ENCODE assay signal across 9 cellular contexts in the genomic region with DNA sequence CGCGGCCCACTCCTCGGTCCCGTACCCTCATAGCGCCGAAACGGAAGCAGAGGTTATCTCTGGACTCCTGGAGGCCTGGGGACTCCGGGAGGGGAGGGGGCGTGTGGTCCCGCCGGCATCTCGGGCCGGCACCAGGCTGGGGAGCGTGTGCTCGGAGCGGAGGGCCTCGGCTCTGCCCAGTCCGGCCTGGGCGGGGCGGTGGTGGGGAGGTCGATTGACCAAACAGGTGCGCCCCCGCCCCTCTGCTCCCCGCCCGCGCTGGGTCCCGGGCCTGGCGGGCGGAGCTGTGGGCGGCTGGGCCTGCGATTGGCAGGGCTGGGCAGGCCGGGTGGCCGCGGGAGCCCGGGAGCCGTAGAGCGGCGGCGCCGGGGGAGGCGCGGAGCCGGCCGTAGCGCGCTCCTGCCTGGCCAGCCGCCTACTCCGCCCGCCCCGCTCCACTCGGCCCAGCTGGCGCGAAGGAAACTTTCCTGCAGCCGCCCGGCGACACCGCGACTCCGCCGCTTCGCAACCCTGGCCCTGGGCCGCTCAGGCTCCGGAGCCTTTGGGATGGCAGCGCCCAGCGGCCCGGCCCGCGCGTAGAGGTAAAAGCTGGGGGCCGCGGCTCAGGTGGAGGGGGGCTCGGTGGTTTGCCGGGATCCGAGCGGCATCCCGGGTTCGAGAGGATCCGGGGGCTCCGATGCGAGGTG. TPM values are rescaled to one million over a fixed set of nuclear protein-coding genes. Genes with fewer than 3 reads are reported as not detected.
DNase-seq lines count a peak whose midpoint lies in the region; ATAC-seq and TF ChIP-seq lines count a peak whose summit lies in the region.
"Had no signal": no experiment of that assay in that cellular context is flagged by ENCODE, and none has a peak within 500 bp of the region (broad histone marks: within the 10 kb centered on the region; RNA-seq: fewer than 3 reads in every experiment).

No MANE protein-coding gene starts in this region.

- peak overlapping the region; percentile 94 for H3K4me2 ChIP-seq in mesenchymal stem cell (ENCODE audit: low read length, poor library complexity, severe bottlenecking)

- no peak overlapping the region for H2AK5ac ChIP-seq in mesenchymal stem cell (ENCODE audit: low read length, severe bottlenecking)

- DNase-seq in AG08395 (ENCODE audit: low spot score) (peak; percentile 70), mesenchymal stem cell (peak; percentile 57), vagina (ENCODE audit: extremely low spot score in 2 of 2) (no peak)
- no peak for DNase-seq in effector memory CD4-positive, alpha-beta T cell

- no peak overlapping the region for H3K14ac ChIP-seq in mesenchymal stem cell (ENCODE audit: low read length in 2 of 2)

- no peak overlapping the region for H2AFZ ChIP-seq in mesenchymal stem cell (ENCODE audit: low read depth, low read length)

- H3K9ac ChIP-seq in mesenchymal stem cell (ENCODE audit: low read length), result peak overlapping the region; percentile 38

- WGBS in ectodermal cell, 2 experiments, result 0 to 1% methylated on average over 80 of the region's 80 CpGs
- WGBS in mesenchymal stem cell, result 1% methylated on average over 38 of the region's 80 CpGs

- peak in 1 of 2 donors; percentile 31 for TF ChIP-seq POLR2A in vagina (IDR thresholded peaks at IDR 0.05)

- no peak overlapping the region for H3K23ac ChIP-seq in mesenchymal stem cell (ENCODE audit: low read length in 2 of 2)

- peak overlapping the region; percentile 84 for H2BK15ac ChIP-seq in mesenchymal stem cell (ENCODE audit: low read depth, poor library complexity, severe bottlenecking)

- H3K4me1 ChIP-seq in ectodermal cell (ENCODE audit: control insufficient read depth, insufficient read depth, low read length) (peaks cover 8% of the 10 kb centered on the region), mesenchymal stem cell (ENCODE audit: control insufficient read depth, insufficient read depth, low read depth, low read length) (peaks cover 23% of the 10 kb centered on the region), vagina (peaks cover 43% of the 10 kb centered on the region)
- peaks cover 2% of the 10 kb centered on the region for H3K4me1 ChIP-seq in effector memory CD4-positive, alpha-beta T cell (ENCODE audit: control insufficient read depth, insufficient read depth, low read length, poor library complexity, severe bottlenecking)

- intact Hi-C loops in vagina (cut with DNase I), result no loop called here

- H3K4me3 ChIP-seq in ectodermal cell (ENCODE audit: insufficient read depth, low read depth, low read length) (peak overlapping the region; percentile 75), mesenchymal stem cell (ENCODE audit: insufficient read depth in 1 of 2, low read depth in 1 of 2, low read length in 2 of 2) (peak overlapping the region; percentile 62 to 64), vagina (peak overlapping the region; percentile 55 to 59)
- no peak overlapping the region for H3K4me3 ChIP-seq in effector memory CD4-positive, alpha-beta T cell (ENCODE audit: insufficient read depth, low read depth, low read length, poor library complexity, severe bottlenecking)
- H3K4me3 ChIP-seq: GM12878 had no signal

- peaks cover 9% of the 10 kb centered on the region for H3K79me1 ChIP-seq in mesenchymal stem cell (replicated peaks; ENCODE audit: low read length, poor library complexity, severe bottlenecking)

- no peak for TF ChIP-seq CTCF in vagina (IDR thresholded peaks at IDR 0.05)

- peak overlapping the region; percentile 58 for H2BK120ac ChIP-seq in mesenchymal stem cell (ENCODE audit: low read depth, low read length)

- peaks cover 17% of the 10 kb centered on the region for H3K27me3 ChIP-seq in ectodermal cell (ENCODE audit: control insufficient read depth, insufficient read depth, low read length, poor library complexity, severe bottlenecking)
- H3K27me3 ChIP-seq in mesenchymal stem cell (ENCODE audit: control insufficient read depth in 1 of 2, insufficient read depth in 1 of 2, low read length in 2 of 2), result peaks cover 12 to 50% of the 10 kb centered on the region in 2 experiments
- H3K27me3 ChIP-seq in vagina, result no peaks in the 10 kb centered on the region
- H3K27me3 ChIP-seq in effector memory CD4-positive, alpha-beta T cell (replicated peaks; ENCODE audit: control insufficient read depth, insufficient read depth, low read length, poor library complexity, severe bottlenecking), result peaks cover 29% of the 10 kb centered on the region

- H3K36me3 ChIP-seq in ectodermal cell (ENCODE audit: control insufficient read depth, insufficient read depth, low read length) (no peaks in the 10 kb centered on the region), mesenchymal stem cell (ENCODE audit: control insufficient read depth in 1 of 2, insufficient read depth in 2 of 2, low read depth in 1 of 2, low read length in 2 of 2) (no peaks in the 10 kb centered on the region), vagina (no peaks in the 10 kb centered on the region)
- H3K36me3 ChIP-seq in effector memory CD4-positive, alpha-beta T cell (ENCODE audit: control insufficient read depth, insufficient read depth, low read length), result no peaks in the 10 kb centered on the region

- no peak for TF ChIP-seq RAD21 in Ishikawa (IDR thresholded peaks at IDR 0.05; ENCODE audit: low read depth)

- no peak for TF ChIP-seq EP300 in Ishikawa (IDR thresholded peaks at IDR 0.05; ENCODE audit: borderline replicate concordance)

- H4K8ac ChIP-seq in mesenchymal stem cell (ENCODE audit: low read length), result peak overlapping the region; percentile 47

- H2BK12ac ChIP-seq in mesenchymal stem cell (ENCODE audit: low read length in 2 of 2), result peak overlapping the region in 1 of 2 experiments; percentile 49

- no peak overlapping the region for H2BK5ac ChIP-seq in mesenchymal stem cell (ENCODE audit: low read depth, low read length, poor library complexity, severe bottlenecking)

- H4K91ac ChIP-seq in mesenchymal stem cell (ENCODE audit: low read length), result peak overlapping the region; percentile 30

- H3K9me3 ChIP-seq in ectodermal cell (ENCODE audit: control insufficient read depth, low read length), result peaks cover 5% of the 10 kb centered on the region
- peaks cover 10% of the 10 kb centered on the region for H3K9me3 ChIP-seq in mesenchymal stem cell (ENCODE audit: control insufficient read depth, low read length)
- no peaks in the 10 kb centered on the region for H3K9me3 ChIP-seq in vagina
- no peaks in the 10 kb centered on the region for H3K9me3 ChIP-seq in effector memory CD4-positive, alpha-beta T cell (ENCODE audit: control insufficient read depth, low read length)

- H3K27ac ChIP-seq in ectodermal cell (ENCODE audit: insufficient read depth, low read depth, low read length, poor library complexity, severe bottlenecking), result no peak overlapping the region
- no peak overlapping the region for H3K27ac ChIP-seq in mesenchymal stem cell (ENCODE audit: low read length, poor library complexity, severe bottlenecking)
- peak overlapping the region; percentile 81 for H3K27ac ChIP-seq in vagina
- no peak overlapping the region for H3K27ac ChIP-seq in effector memory CD4-positive, alpha-beta T cell (ENCODE audit: insufficient read depth, low read length, poor library complexity, severe bottlenecking)

- H3K4ac ChIP-seq in mesenchymal stem cell (ENCODE audit: low read depth in 1 of 2, low read length in 2 of 2), result no peak overlapping the region

- no peak overlapping the region for H3K18ac ChIP-seq in mesenchymal stem cell (ENCODE audit: low read depth in 1 of 2, low read length in 2 of 2)

- ATAC-seq in HG02763 (IDR thresholded peaks at IDR 0.05; ENCODE audit: unreplicated experiment) (no peak), GM21381 (IDR thresholded peaks at IDR 0.05; ENCODE audit: unreplicated experiment) (no peak)
- ATAC-seq: GM12878 had no signal

TF ChIP-seq in Ishikawa, 13 proteins besides CTCF, POLR2A, EP300 and RAD21 (continues in another document):
- TF ChIP-seq TCF12 (IDR thresholded peaks at IDR 0.05; ENCODE audit: low read depth) (no peak), CREB1 (IDR thresholded peaks at IDR 0.05; ENCODE audit: low read depth) (no peak), FOXM1 (IDR thresholded peaks at IDR 0.05; ENCODE audit: borderline replicate concordance, low read depth) (no peak), TAF1 (IDR thresholded peaks at IDR 0.05; ENCODE audit: low read depth) (no peak), YY1 (IDR thresholded peaks at IDR 0.05; ENCODE audit: low read depth) (no peak), ZBTB7A (IDR thresholded peaks at IDR 0.05; ENCODE audit: low read depth) (peak; percentile 85), TEAD4 (IDR thresholded peaks at IDR 0.05) (no peak), CEBPB (IDR thresholded peaks at IDR 0.05) (no peak)
- TF ChIP-seq, protein P1, sequence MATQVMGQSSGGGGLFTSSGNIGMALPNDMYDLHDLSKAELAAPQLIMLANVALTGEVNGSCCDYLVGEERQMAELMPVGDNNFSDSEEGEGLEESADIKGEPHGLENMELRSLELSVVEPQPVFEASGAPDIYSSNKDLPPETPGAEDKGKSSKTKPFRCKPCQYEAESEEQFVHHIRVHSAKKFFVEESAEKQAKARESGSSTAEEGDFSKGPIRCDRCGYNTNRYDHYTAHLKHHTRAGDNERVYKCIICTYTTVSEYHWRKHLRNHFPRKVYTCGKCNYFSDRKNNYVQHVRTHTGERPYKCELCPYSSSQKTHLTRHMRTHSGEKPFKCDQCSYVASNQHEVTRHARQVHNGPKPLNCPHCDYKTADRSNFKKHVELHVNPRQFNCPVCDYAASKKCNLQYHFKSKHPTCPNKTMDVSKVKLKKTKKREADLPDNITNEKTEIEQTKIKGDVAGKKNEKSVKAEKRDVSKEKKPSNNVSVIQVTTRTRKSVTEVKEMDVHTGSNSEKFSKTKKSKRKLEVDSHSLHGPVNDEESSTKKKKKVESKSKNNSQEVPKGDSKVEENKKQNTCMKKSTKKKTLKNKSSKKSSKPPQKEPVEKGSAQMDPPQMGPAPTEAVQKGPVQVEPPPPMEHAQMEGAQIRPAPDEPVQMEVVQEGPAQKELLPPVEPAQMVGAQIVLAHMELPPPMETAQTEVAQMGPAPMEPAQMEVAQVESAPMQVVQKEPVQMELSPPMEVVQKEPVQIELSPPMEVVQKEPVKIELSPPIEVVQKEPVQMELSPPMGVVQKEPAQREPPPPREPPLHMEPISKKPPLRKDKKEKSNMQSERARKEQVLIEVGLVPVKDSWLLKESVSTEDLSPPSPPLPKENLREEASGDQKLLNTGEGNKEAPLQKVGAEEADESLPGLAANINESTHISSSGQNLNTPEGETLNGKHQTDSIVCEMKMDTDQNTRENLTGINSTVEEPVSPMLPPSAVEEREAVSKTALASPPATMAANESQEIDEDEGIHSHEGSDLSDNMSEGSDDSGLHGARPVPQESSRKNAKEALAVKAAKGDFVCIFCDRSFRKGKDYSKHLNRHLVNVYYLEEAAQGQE (IDR thresholded peaks at IDR 0.05; ENCODE audit: low read depth), result no peak
- TF ChIP-seq, protein P2, sequence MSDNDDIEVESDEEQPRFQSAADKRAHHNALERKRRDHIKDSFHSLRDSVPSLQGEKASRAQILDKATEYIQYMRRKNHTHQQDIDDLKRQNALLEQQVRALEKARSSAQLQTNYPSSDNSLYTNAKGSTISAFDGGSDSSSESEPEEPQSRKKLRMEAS (IDR thresholded peaks at IDR 0.05), result peak; percentile 65

RNA-seq across cellular contexts. Expression of a gene that starts 52.1 kb away (rescaled TPM):
- 49.0 TPM for polyA plus RNA-seq in ectodermal cell (2013, experiment 1 of 4)
- polyA plus RNA-seq in ectodermal cell (2013, experiment 2 of 4), result 52.7 TPM
- 38.8 TPM for polyA plus RNA-seq in ectodermal cell (2013, experiment 3 of 4)
- 43.0 TPM for polyA plus RNA-seq in ectodermal cell (2013, experiment 4 of 4)
- polyA plus RNA-seq in mesenchymal stem cell (2013, experiment 1 of 2), result 13.7 TPM
- polyA plus RNA-seq in mesenchymal stem cell (2013, experiment 2 of 2), result 12.0 TPM
- 38.8 TPM for total RNA-seq in vagina

Comparison
In these comparisons a context has a peak if more than half of its experiments do, and no peak if none do; other contexts are left out.
1. DNase-seq: peak in AG08395 (single experiment) and mesenchymal stem cell (single experiment); none in vagina (0 of 2) and effector memory CD4-positive, alpha-beta T cell (0 of 3).